In the genomic region with DNA sequence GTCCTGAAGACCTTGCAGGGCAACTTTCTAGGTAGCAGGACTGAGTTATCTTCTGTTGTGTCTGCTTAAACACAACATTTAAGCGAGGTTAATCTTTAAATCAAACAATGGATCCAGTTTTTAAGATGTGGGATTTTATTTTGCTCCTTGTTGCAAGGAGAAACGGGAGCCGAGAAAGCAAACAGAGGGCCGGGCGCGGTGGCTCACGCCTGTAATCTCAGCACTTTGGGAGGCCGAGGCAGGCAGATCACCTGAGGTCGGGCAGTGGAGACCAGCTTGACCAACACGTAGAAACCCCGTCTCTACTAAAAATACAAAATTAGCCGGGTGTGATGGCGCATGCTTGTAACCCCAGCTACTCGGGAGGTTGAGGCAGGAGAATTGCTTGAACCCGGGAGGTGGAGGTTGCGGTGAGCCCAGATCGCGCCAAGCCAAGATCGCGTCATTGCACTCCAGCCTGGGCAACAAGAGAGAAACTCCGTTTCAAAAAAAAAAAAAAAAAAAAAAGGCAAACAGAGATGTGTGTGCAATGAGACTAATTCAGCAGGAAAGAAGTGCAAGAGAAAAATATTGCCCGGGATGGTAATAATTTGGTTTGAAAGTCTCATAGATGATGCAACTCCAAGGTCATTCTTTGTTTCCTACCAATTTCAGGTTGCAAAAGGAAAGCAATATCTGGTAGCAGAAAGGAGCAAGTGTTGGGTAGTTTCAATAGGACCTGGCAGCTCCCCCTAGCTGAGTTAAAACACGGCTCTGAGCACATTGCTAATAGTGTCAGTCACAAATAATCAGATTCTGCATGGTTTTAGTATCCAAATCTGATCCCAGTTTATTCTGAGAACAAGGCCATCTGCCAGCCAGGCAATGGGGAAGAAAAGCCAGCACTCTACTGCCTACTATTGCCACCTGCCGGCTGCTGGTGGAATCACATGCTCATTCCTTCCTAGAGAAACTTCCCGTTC, we compare ENCODE assay signal across 8 cellular contexts.
DNase-seq lines count a peak whose midpoint lies in the region; ATAC-seq and TF ChIP-seq lines count a peak whose summit lies in the region.

No MANE protein-coding gene starts in this region.

- H2AFZ ChIP-seq in osteoblast (ENCODE audit: low read length) = peak overlapping the region; percentile 3

- H3K4me1 ChIP-seq in gastroesophageal sphincter = peaks cover 0 to 12% (median 0%) of the 10 kb centered on the region in 3 donors
- peaks cover 20% of the 10 kb centered on the region for H3K4me1 ChIP-seq in osteoblast (ENCODE audit: insufficient read depth, low read length)
- H3K4me1 ChIP-seq in tibial artery = peaks cover 0 to 21% (median 9%) of the 10 kb centered on the region in 4 donors

- H3K9me3 ChIP-seq in MG63 (no peaks in the 10 kb centered on the region), gastroesophageal sphincter (no peaks in the 10 kb centered on the region), osteoblast (ENCODE audit: low read depth, low read length) (no peaks in the 10 kb centered on the region), tibial artery (no peaks in the 10 kb centered on the region)

- TF ChIP-seq EP300 in gastroesophageal sphincter (IDR thresholded peaks at IDR 0.05) = no peak

- peak; percentile 78 for DNase-seq in COLO668 (lab: John Stamatoyannopoulos, UW; ENCODE audit: unreplicated experiment)
- peak; percentile 86 for DNase-seq in MG63
- peak; percentile 64 to 75 for DNase-seq in SHP77 (lab: John Stamatoyannopoulos, UW)
- peak; percentile 61 for DNase-seq in activated gamma-delta T cell treated with anti-CD3 and anti-CD28 coated beads, Interleukin-2, amount 50 U/mL, for 16 hours (ENCODE audit: low read depth)
- peak; percentile 91 for DNase-seq in osteoblast (ENCODE audit: insufficient read length, low spot score, missing footprints)
- peak; percentile 91 to 92 for DNase-seq in tibial artery

- ATAC-seq in GM21381 (IDR thresholded peaks at IDR 0.05; ENCODE audit: unreplicated experiment) (peak; percentile 62), gastroesophageal sphincter (peak; percentile 77)

- H3K27ac ChIP-seq in gastroesophageal sphincter (no peak overlapping the region), osteoblast (ENCODE audit: low read depth, low read length) (peak overlapping the region; percentile 61), tibial artery (peak overlapping the region; percentile 40 to 52)

- no peak for TF ChIP-seq POLR2A in gastroesophageal sphincter (IDR thresholded peaks at IDR 0.05)

- 29 to 65% methylated on average over 6 to 15 of the region's 25 CpGs for WGBS in gastroesophageal sphincter (ENCODE audit: low coverage in 1 of 2), 2 donors

- H3K4me2 ChIP-seq in osteoblast (ENCODE audit: insufficient read depth, low read length) = peak overlapping the region; percentile 12

- no peaks in the 10 kb centered on the region for H4K20me1 ChIP-seq in osteoblast (ENCODE audit: insufficient read depth, low read length)

- intact Hi-C loops in tibial artery (cut with DNase I; ENCODE audit: low total_unique reads) = loop anchor here (5.0 to 10.0 kb wide), 3 partner anchors 159 to 211 kb away; no protein-coding TSS in a partner anchor

- H3K4me3 ChIP-seq in MG63 = no peak overlapping the region
- H3K4me3 ChIP-seq in gastroesophageal sphincter = no peak overlapping the region
- H3K4me3 ChIP-seq in osteoblast (ENCODE audit: insufficient read depth, low read length) = no peak overlapping the region
- no peak overlapping the region for H3K4me3 ChIP-seq in tibial artery

- H3K79me2 ChIP-seq in osteoblast (ENCODE audit: insufficient read depth, low read length) = no peaks in the 10 kb centered on the region

- H3K27me3 ChIP-seq in MG63 = no peaks in the 10 kb centered on the region
- H3K27me3 ChIP-seq in gastroesophageal sphincter = no peaks in the 10 kb centered on the region
- H3K27me3 ChIP-seq in osteoblast (ENCODE audit: insufficient read depth, low read length) = no peaks in the 10 kb centered on the region
- H3K27me3 ChIP-seq in tibial artery = no peaks in the 10 kb centered on the region

- TF ChIP-seq CTCF in gastroesophageal sphincter (IDR thresholded peaks at IDR 0.05) = peak; percentile 95 to 96 (median 96)
- peak; percentile 99 for TF ChIP-seq CTCF in osteoblast (IDR thresholded peaks at IDR 0.05; ENCODE audit: extremely low read depth, low read depth, low read length)
- TF ChIP-seq CTCF in tibial artery (IDR thresholded peaks at IDR 0.05) = peak; percentile 94 to 95

- H3K36me3 ChIP-seq in MG63 (no peaks in the 10 kb centered on the region), gastroesophageal sphincter (no peaks in the 10 kb centered on the region), osteoblast (ENCODE audit: insufficient read depth, low read length) (no peaks in the 10 kb centered on the region), tibial artery (no peaks in the 10 kb centered on the region)

Comparison
In these comparisons a context has a peak if more than half of its experiments do, and no peak if none do; other contexts are left out.
1. H3K27ac ChIP-seq: peak in osteoblast (single experiment) and tibial artery (2 of 2); none in gastroesophageal sphincter (0 of 4).
2. Peak in every context shown above with its lines, with median percentiles within 50 percentile points of each other: DNase-seq and CTCF ChIP-seq.